ENCODE assay signal across 18 cellular contexts in the genomic region with DNA sequence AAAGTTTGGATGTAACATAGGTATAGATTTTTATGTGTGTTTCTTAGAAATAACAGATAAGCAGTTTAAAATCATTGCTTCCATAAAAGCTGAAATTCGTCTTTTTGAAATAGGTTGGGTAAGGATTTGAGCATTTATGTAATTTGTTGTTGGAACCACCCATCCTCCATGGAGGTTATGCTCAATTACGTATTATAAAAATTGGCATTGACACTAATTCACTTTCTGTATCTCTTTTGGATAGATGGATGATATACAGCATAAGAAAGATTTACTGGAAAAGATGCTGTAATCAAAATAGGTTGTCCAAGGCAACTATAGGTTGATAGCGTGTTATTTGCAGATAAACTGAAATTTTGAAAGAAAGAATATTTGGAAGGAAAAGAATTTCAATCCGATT.
"Had no signal": no experiment of that assay in that cellular context is flagged by ENCODE, and none has a peak within 500 bp of the region (broad histone marks: within the 10 kb centered on the region; RNA-seq: fewer than 3 reads in every experiment).

No MANE protein-coding gene starts in this region.

- H3K36me3 ChIP-seq: left ventricle myocardium inferior, prostate gland, right atrium auricular region, suprapubic skin, transverse colon, uterus had no signal

- H3K9me3 Mint-ChIP-seq: activated T-cell treated with anti-CD3 and anti-CD28 coated beads, Interleukin-2, amount 50 U/mL, for 24 hours; neural crest cell had no signal

- H3K4me3 Mint-ChIP-seq: neural crest cell had no signal

- H3K27me3 ChIP-seq: right atrium auricular region, suprapubic skin, transverse colon, uterus had no signal

- H3K4me3 ChIP-seq: left ventricle myocardium inferior, prostate gland, right atrium auricular region, suprapubic skin, transverse colon, uterus had no signal

- H3K27me3 Mint-ChIP-seq: activated T-cell treated with anti-CD3 and anti-CD28 coated beads, Interleukin-2, amount 50 U/mL, for 24 hours had no signal

- ATAC-seq: activated CD4-positive, CD25-positive, alpha-beta regulatory T cell treated with anti-CD3 and anti-CD28 coated beads, Interleukin-2, amount 50 U/mL, for 24 hours had no signal

- H3K27ac ChIP-seq: left ventricle myocardium inferior, prostate gland, right atrium auricular region, suprapubic skin, transverse colon, uterus had no signal

- H3K9me3 ChIP-seq: left ventricle myocardium inferior, prostate gland, right atrium auricular region, suprapubic skin, transverse colon, uterus had no signal

- DNase-seq: activated T-cell treated with anti-CD3 and anti-CD28 coated beads, Interleukin-2, amount 50 U/mL, for 24 hours; effector CD4-positive, alpha-beta T cell; hypothalamus; kidney; left ventricle myocardium inferior; mammary epithelial cell; midbrain; SIG-M5; stimulated activated CD4-positive, alpha-beta T cell treated with anti-CD3 and anti-CD28 coated beads, Interleukin-2, amount 100 ng/mL, for 24 hours; stimulated activated naive CD4-positive, alpha-beta T cell treated with Interleukin-2 at 50 U/mL for 16 hours; T1000; transverse colon; uterus had no signal
